In genomic region chr13:21225082-21225481, GRCh38 we compare ENCODE assay signal across 28 cellular contexts.
"Had no signal": no experiment of that assay in that cellular context is flagged by ENCODE, and none has a peak within 500 bp of the region (broad histone marks: within the 10 kb centered on the region; RNA-seq: fewer than 3 reads in every experiment).

No MANE protein-coding gene starts in this region.

- H3K27me3 ChIP-seq: neural progenitor cell, ovary, spleen, suprapubic skin, testis, tibial artery, transverse colon, upper lobe of right lung, uterus had no signal

- H3K4me1 ChIP-seq: neural progenitor cell, parathyroid adenoma, psoas muscle, spleen, suprapubic skin, testis, tibial artery, transverse colon, upper lobe of right lung, uterus had no signal

- H3K4me3 ChIP-seq: neural progenitor cell, ovary, psoas muscle, skin epidermis, smooth muscle cell, spleen, suprapubic skin, testis, tibial artery, transverse colon, upper lobe of right lung, uterus had no signal

- H3K36me3 ChIP-seq: neural progenitor cell, ovary, spleen, suprapubic skin, tibial artery, transverse colon, upper lobe of right lung, uterus had no signal

- ATAC-seq: natural killer cell; psoas muscle; right cardiac atrium; sciatic nerve; stimulated activated memory B cell treated with anti-CD40 and anti-IgM and Interleukin-4, amounts not matched to agents 10 μg/mL and 1 μg/mL and 100 μg/mL, for 72 hours; stimulated activated naive CD8-positive, alpha-beta T cell treated with anti-CD3 and anti-CD28 coated beads, Interleukin-15, amount 100 ng/mL, for 72 hours; stimulated activated naive CD8-positive, alpha-beta T cell treated with anti-CD3 and anti-CD28 coated beads, Interleukin-15, Interleukin-2, amounts not matched to agents 100 U/mL and 50 U/mL, for 24 hours; upper lobe of right lung had no signal

- H3K9me3 ChIP-seq: ovary, suprapubic skin, testis, transverse colon, upper lobe of right lung had no signal

- DNase-seq: natural killer cell; occipital lobe; ovary; posterior cingulate gyrus; psoas muscle; right cardiac atrium; spleen; stimulated activated CD4-positive, alpha-beta T cell treated with anti-CD3 and anti-CD28 coated beads, Interleukin-12 subunit alpha, Interleukin-12 subunit beta, amount 100 ng/mL, for 4 hours; stimulated activated CD4-positive, alpha-beta T cell treated with anti-CD3 and anti-CD28 coated beads, Interleukin-1b, Interleukin-23, amount 100 ng/mL, for 48 hours; stimulated activated CD4-positive, alpha-beta T cell treated with anti-CD3 and anti-CD28 coated beads, Interleukin-4, amount 100 ng/mL, for 1 hour; stimulated activated CD4-positive, alpha-beta T cell treated with anti-CD3 and anti-CD28 coated beads, Interleukin-4, amount 100 ng/mL, for 4 hours; stimulated activated CD8-positive, alpha-beta memory T cell treated with anti-CD3 and anti-CD28 coated beads, Interleukin-4, amount 100 ng/mL, for 48 hours; stimulated activated naive CD4-positive, alpha-beta T cell; stimulated activated naive CD8-positive, alpha-beta T cell treated with anti-CD3 and anti-CD28 coated beads, Interleukin-15, amount 100 ng/mL, for 72 hours; stimulated activated naive CD8-positive, alpha-beta T cell treated with anti-CD3 and anti-CD28 coated beads, Interleukin-15, Interleukin-2, amounts not matched to agents 100 U/mL and 50 U/mL, for 24 hours; substantia nigra; testis; tibial artery; transverse colon; upper lobe of right lung; uterus had no signal

- H3K27ac ChIP-seq: neural progenitor cell, ovary, parathyroid adenoma, psoas muscle, skin epidermis, spleen, suprapubic skin, testis, tibial artery, transverse colon, upper lobe of right lung, uterus had no signal
